12 cellular contexts compared by ENCODE assay signal in genomic region chr2:128442053-128442751, GRCh38.
DNase-seq lines count a peak whose midpoint lies in the region; ATAC-seq and TF ChIP-seq lines count a peak whose summit lies in the region.
"Had no signal": no experiment of that assay in that cellular context is flagged by ENCODE, and none has a peak within 500 bp of the region (broad histone marks: within the 10 kb centered on the region; RNA-seq: fewer than 3 reads in every experiment).

No MANE protein-coding gene starts in this region.

- ATAC-seq in HG02642 (IDR thresholded peaks at IDR 0.05; ENCODE audit: poor library complexity, unreplicated experiment): no peak
- ATAC-seq: A549 had no signal

- DNase-seq in NCI-H345 (lab: John Stamatoyannopoulos, UW): peak; percentile 48
- no peak for DNase-seq in NCI-H345 treated with DMSO at 0.1 percent for 48 hours (lab: John Stamatoyannopoulos, UW; ENCODE audit: unreplicated experiment)
- DNase-seq in islet precursor cell: peak; percentile 56
- DNase-seq in suprapubic skin (ENCODE audit: low spot score in 2 of 2): peak; percentile 61 to 83
- DNase-seq in activated T-cell treated with anti-CD3 and anti-CD28 coated beads for 4 hours: no peak
- DNase-seq in cortex of kidney (lab: John Stamatoyannopoulos, UW): no peak
- DNase-seq: activated CD4-positive, alpha-beta T cell treated with anti-CD3 and anti-CD28 coated beads for 48 hours; NK-92 treated with Interleukin-12 subunit alpha and Interleukin-12 subunit beta, amount 100 ng/mL, for 24 hours had no signal

- H3K4me3 ChIP-seq in suprapubic skin: no peak overlapping the region
- H3K4me3 ChIP-seq: A549, thoracic aorta had no signal

- no peaks in the 10 kb centered on the region for H3K27me3 ChIP-seq in suprapubic skin

- 71% methylated on average over 8 of the region's 8 CpGs for WGBS in suprapubic skin

- peaks cover 51% of the 10 kb centered on the region for H3K4me1 ChIP-seq in suprapubic skin
- H3K4me1 ChIP-seq: A549 had no signal

- peak overlapping the region; percentile 85 for H3K27ac ChIP-seq in VCaP
- peak overlapping the region; percentile 54 for H3K27ac ChIP-seq in suprapubic skin
- H3K27ac ChIP-seq: A549, thoracic aorta had no signal

- H3K9me3 ChIP-seq in suprapubic skin: no peaks in the 10 kb centered on the region
- H3K9me3 ChIP-seq: A549, thoracic aorta had no signal

- no peaks in the 10 kb centered on the region for H3K36me3 ChIP-seq in suprapubic skin
- H3K36me3 ChIP-seq: thoracic aorta had no signal

- TF ChIP-seq CTCF in VCaP (conservative IDR thresholded peaks at IDR 0.05) (no peak), suprapubic skin (IDR thresholded peaks at IDR 0.05) (no peak)

- TF ChIP-seq EP300 in suprapubic skin (IDR thresholded peaks at IDR 0.05): no peak

- TF ChIP-seq POLR2A in suprapubic skin (IDR thresholded peaks at IDR 0.05): no peak

Comparison
In these comparisons a context has a peak if more than half of its experiments do, and no peak if none do; other contexts are left out.
1. DNase-seq: peak in NCI-H345 (single experiment), islet precursor cell (single experiment) and suprapubic skin (2 of 2); none in NCI-H345 treated with DMSO at 0.1 percent for 48 hours (single experiment), activated T-cell treated with anti-CD3 and anti-CD28 coated beads for 4 hours (single experiment) and cortex of kidney (single experiment).